In the genomic region with DNA sequence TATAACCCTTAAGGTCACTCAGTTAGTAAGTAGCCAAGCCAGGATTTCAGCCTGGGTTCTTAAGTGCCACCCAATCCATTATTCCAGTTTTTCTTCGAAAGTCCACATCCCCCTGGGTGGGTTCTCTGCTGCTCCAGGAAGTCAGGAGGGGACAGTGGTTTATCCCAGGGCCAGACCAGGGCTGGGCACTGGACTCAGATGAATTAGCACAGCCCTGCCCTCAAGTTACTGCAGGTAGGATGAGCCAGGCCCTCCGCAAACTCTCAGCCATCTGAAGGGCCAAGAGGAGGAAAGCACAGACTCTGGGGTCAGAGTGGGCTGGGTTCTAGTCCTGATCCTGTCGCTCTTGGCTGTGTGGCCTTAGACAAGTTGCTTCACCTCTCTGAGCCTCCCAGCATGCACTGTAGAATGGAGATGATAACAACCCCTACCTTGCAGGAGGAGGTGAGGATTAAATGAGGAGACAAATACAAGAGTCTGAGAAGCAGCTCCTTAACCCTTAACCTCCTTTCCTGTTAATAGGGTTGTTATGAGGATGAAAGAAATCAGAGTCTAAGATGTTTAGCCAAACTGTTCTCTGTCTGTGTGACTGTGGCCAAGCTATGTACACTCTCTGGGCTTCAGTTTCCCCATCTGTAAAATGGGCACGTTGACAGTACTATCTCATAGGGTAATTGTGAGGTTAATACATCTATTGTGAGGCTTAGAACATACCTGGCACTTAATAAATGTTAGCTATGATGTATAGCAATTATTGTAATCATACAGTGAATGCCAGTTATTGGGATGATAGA, we compare ENCODE assay signal across 23 cellular contexts.
"Had no signal": no experiment of that assay in that cellular context is flagged by ENCODE, and none has a peak within 500 bp of the region (broad histone marks: within the 10 kb centered on the region; RNA-seq: fewer than 3 reads in every experiment).

No MANE protein-coding gene starts in this region.

- H3K4me1 ChIP-seq: ascending aorta had no signal

- H3K36me3 ChIP-seq: ascending aorta had no signal

- H3K4me3 ChIP-seq: ascending aorta, body of pancreas had no signal

- H3K9me3 ChIP-seq: ascending aorta, body of pancreas had no signal

- H3K27me3 ChIP-seq: ascending aorta, body of pancreas had no signal

- H3K9me3 Mint-ChIP-seq: activated naive CD4-positive, alpha-beta T cell treated with anti-CD3 and anti-CD28 coated beads, Interleukin-2, amount 10 ng/mL, durations not matched to agents 7 days and 5 days; activated T-cell treated with anti-CD3 and anti-CD28 coated beads, Interleukin-2, amount 50 U/mL, for 4 hours; central memory CD8-positive, alpha-beta T cell; T-helper 1 cell treated with Interleukin-12 subunit alpha and Interleukin-12 subunit beta and Interleukin-4 antibody, amounts not matched to agents 30 μg/mL and 1 μg/mL, for 36 hours; WTC11 had no signal

- H3K4me3 Mint-ChIP-seq: activated CD8-positive, alpha-beta T cell treated with anti-CD3 and anti-CD28 coated beads, Interleukin-2, amount 10 ng/mL, durations not matched to agents 7 days and 5 days; activated naive CD4-positive, alpha-beta T cell treated with anti-CD3 and anti-CD28 coated beads, Interleukin-2, amount 10 ng/mL, durations not matched to agents 7 days and 5 days; activated T-cell treated with anti-CD3 and anti-CD28 coated beads, Interleukin-2, amount 50 U/mL, for 4 hours; central memory CD8-positive, alpha-beta T cell; T-helper 1 cell treated with Interleukin-12 subunit alpha and Interleukin-12 subunit beta and Interleukin-4 antibody, amounts not matched to agents 30 μg/mL and 1 μg/mL, for 36 hours; WTC11 had no signal

- ATAC-seq: activated CD8-positive, alpha-beta T cell treated with anti-CD3 and anti-CD28 coated beads, Interleukin-2, amount 10 ng/mL, durations not matched to agents 7 days and 5 days; activated T-cell treated with anti-CD3 and anti-CD28 coated beads, Interleukin-2, amount 50 U/mL, for 4 hours; body of pancreas; Panc1; WTC11 had no signal

- H3K4me1 Mint-ChIP-seq: central memory CD8-positive, alpha-beta T cell had no signal

- H3K27ac Mint-ChIP-seq: activated CD8-positive, alpha-beta T cell treated with anti-CD3 and anti-CD28 coated beads, Interleukin-2, amount 10 ng/mL, durations not matched to agents 7 days and 5 days; activated naive CD4-positive, alpha-beta T cell treated with anti-CD3 and anti-CD28 coated beads, Interleukin-2, amount 10 ng/mL, durations not matched to agents 7 days and 5 days; T-helper 1 cell treated with Interleukin-12 subunit alpha and Interleukin-12 subunit beta and Interleukin-4 antibody, amounts not matched to agents 30 μg/mL and 1 μg/mL, for 36 hours; WTC11 had no signal

- DNase-seq: activated CD4-positive, alpha-beta T cell treated with anti-CD3 and anti-CD28 coated beads for 48 hours; activated CD4-positive, alpha-beta T cell treated with anti-CD3 and anti-CD28 coated beads, Interleukin-2, amount 50 U/mL, for 4 hours; activated CD8-positive, alpha-beta memory T cell treated with anti-CD3 and anti-CD28 coated beads, Interleukin-2, amount 50 U/mL, for 48 hours; activated CD8-positive, alpha-beta T cell treated with anti-CD3 and anti-CD28 coated beads, Interleukin-2, amount 10 ng/mL, durations not matched to agents 7 days and 5 days; activated gamma-delta T cell treated with Interleukin-2 at 50 U/mL for 16 hours; activated naive CD4-positive, alpha-beta T cell treated with anti-CD3 and anti-CD28 coated beads, Interleukin-2, amount 10 ng/mL, durations not matched to agents 7 days and 5 days; activated T-cell treated with anti-CD3 and anti-CD28 coated beads, Interleukin-2, amount 50 U/mL, for 4 hours; Karpas-422; NCI-H1105 treated with DMSO at 0.1 percent for 48 hours; NCI-H1436 treated with DMSO at 0.1 percent for 48 hours; NCI-H187; NCI-H2081; NCI-H446 treated with DMSO at 0.1 percent for 48 hours; NCI-H526; NCI-H774; RPMI8226; SHP77 treated with DMSO at 0.1 percent for 48 hours had no signal

- H3K27ac ChIP-seq: ascending aorta, body of pancreas had no signal

- H3K36me3 Mint-ChIP-seq: activated naive CD4-positive, alpha-beta T cell treated with anti-CD3 and anti-CD28 coated beads, Interleukin-2, amount 10 ng/mL, durations not matched to agents 7 days and 5 days; WTC11 had no signal
